14 cellular contexts compared by ENCODE assay signal in the genomic region with DNA sequence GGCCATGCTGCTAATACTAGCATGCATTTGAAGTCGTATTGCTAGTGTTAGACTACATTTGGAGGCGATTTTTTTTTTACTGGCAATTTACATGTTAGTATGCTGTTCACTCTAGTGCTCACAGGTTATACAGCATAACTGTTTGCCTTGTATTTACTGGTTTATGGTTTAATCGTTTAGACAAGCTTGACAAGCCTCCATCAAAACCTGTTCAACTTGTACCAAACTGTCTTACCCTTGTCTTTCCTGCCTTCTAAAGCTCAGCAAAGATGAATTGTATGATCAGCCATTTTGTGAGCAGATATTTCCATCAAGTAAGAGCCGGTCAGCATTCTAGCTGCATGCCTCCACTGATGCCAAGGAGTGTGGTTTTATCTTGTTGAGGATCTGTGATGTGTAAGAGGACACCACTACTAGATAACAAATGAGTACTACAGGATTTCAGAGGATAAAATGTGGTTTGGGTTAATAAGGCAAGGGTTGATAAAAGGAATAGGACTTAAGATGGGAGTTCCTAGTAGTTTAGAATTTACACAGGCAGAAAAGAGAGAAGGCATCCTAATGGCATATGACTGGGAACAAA.
A peak's percentile ranks its signal among the peaks of the same experiment; 100 is the strongest.
DNase-seq lines count a peak whose midpoint lies in the region; ATAC-seq, FAIRE-seq and TF ChIP-seq lines count a peak whose summit lies in the region.
"Had no signal": no experiment of that assay in that cellular context is flagged by ENCODE, and none has a peak within 500 bp of the region (broad histone marks: within the 10 kb centered on the region; RNA-seq: fewer than 3 reads in every experiment).

No MANE protein-coding gene starts in this region.

- no peaks in the 10 kb centered on the region for H3K9me3 ChIP-seq in esophagus (ENCODE audit: control insufficient read depth in 2 of 2, insufficient read depth in 1 of 2, low read depth in 1 of 2, low read length in 1 of 2)
- no peaks in the 10 kb centered on the region for H3K9me3 ChIP-seq in ovary

- TF ChIP-seq CTCF in GM13977 (IDR thresholded peaks at IDR 0.05; ENCODE audit: extremely low read depth, insufficient read depth, missing control alignments) (no peak), ovary (IDR thresholded peaks at IDR 0.05) (no peak)

- intact Hi-C loops in ovary (cut with DNase I), result loop anchor here in 2 of 4 donors (10.0 kb wide), 1 partner anchor 82 kb away; the partner anchor contains the start of gene CAB39 (in 2 of the 2)

- H3K4me1 ChIP-seq in esophagus (ENCODE audit: control insufficient read depth in 2 of 2, insufficient read depth in 2 of 2, low read length in 1 of 2) (peaks cover 0 to 3% of the 10 kb centered on the region in 2 donors), ovary (ENCODE audit: insufficient read depth) (peaks cover 10% of the 10 kb centered on the region)

- no peak overlapping the region for H3K4me3 ChIP-seq in esophagus (ENCODE audit: low read depth in 1 of 2, low read length in 2 of 2)
- H3K4me3 ChIP-seq in ovary, result no peak overlapping the region

- no peaks in the 10 kb centered on the region for H3K27me3 ChIP-seq in esophagus (ENCODE audit: control insufficient read depth in 1 of 2, insufficient read depth in 2 of 2, low read length in 2 of 2)
- H3K27me3 ChIP-seq in ovary, result no peaks in the 10 kb centered on the region

- peak overlapping the region; percentile 68 to 78 for H3K27ac ChIP-seq in esophagus (ENCODE audit: low read depth in 2 of 2, low read length in 1 of 2)
- H3K27ac ChIP-seq in ovary, result no peak overlapping the region

- peak; percentile 44 for FAIRE-seq in RCC 7860 (lab: Jason Lieb, UNC)
- FAIRE-seq: urothelium cell line had no signal

- no peak for ATAC-seq in GM18520 (IDR thresholded peaks at IDR 0.05; ENCODE audit: unreplicated experiment)

- WGBS in esophagus, 2 donors, result 61 to 64% methylated on average over 4 of the region's 4 CpGs
- WGBS in ovary, 3 donors, result 61 to 68% (median 66%) methylated on average over 4 of the region's 4 CpGs

- DNase-seq in GM04503 (ENCODE audit: low read depth), result peak; percentile 50
- peak; percentile 14 for DNase-seq in RCC 7860 (ENCODE audit: low spot score)
- DNase-seq in renal cortical epithelial cell (ENCODE audit: low read depth), result peak; percentile 48
- no peak for DNase-seq in GM13977 (ENCODE audit: low spot score)
- DNase-seq in ovary, result no peak
- no peak for DNase-seq in activated CD4-positive, CD25-positive, alpha-beta regulatory T cell treated with anti-CD3 and anti-CD28 coated beads, Interleukin-2, amount 50 U/mL, for 72 hours
- DNase-seq: activated naive CD4-positive, alpha-beta T cell treated with anti-CD3 and anti-CD28 coated beads for 36 hours; DMS79; foreskin melanocyte; KBM-7; stimulated activated CD4-positive, alpha-beta T cell treated with anti-CD3 and anti-CD28 coated beads, Interleukin-2, amount 100 ng/mL, for 24 hours had no signal

- H3K36me3 ChIP-seq in esophagus (ENCODE audit: control insufficient read depth in 2 of 2, insufficient read depth in 2 of 2, low read length in 1 of 2), result peaks cover 3 to 5% of the 10 kb centered on the region in 2 donors
- H3K36me3 ChIP-seq in ovary, result no peaks in the 10 kb centered on the region

- in situ Hi-C loops in GM13977 (cut with MboI; ENCODE audit: low pct_unique_long_range_greater_than_20kb, low sequenced_read_pairs, unreplicated experiment), result no loop called here

- TF ChIP-seq POLR2A in ovary (IDR thresholded peaks at IDR 0.05), result no peak

- no peak for TF ChIP-seq EP300 in ovary (IDR thresholded peaks at IDR 0.05)

Comparison
In these comparisons a context has a peak if more than half of its experiments do, and no peak if none do; other contexts are left out.
1. DNase-seq: peak in GM04503 (single experiment), RCC 7860 (single experiment) and renal cortical epithelial cell (single experiment); none in GM13977 (single experiment), ovary (0 of 5) and activated CD4-positive, CD25-positive, alpha-beta regulatory T cell treated with anti-CD3 and anti-CD28 coated beads, Interleukin-2, amount 50 U/mL, for 72 hours (single experiment).
2. H3K27ac ChIP-seq: peak in esophagus (2 of 2); none in ovary (0 of 2).